In genomic region chr13:78160793-78161192, GRCh38 we compare ENCODE assay signal across 14 cellular contexts.
A peak's percentile ranks its signal among the peaks of the same experiment; 100 is the strongest.
DNase-seq lines count a peak whose midpoint lies in the region; ATAC-seq, FAIRE-seq and TF ChIP-seq lines count a peak whose summit lies in the region.
"Had no signal": no experiment of that assay in that cellular context is flagged by ENCODE, and none has a peak within 500 bp of the region (broad histone marks: within the 10 kb centered on the region; RNA-seq: fewer than 3 reads in every experiment).

No MANE protein-coding gene starts in this region.

- no peak for TF ChIP-seq RAD21 in GM12878 (IDR thresholded peaks at IDR 0.05; ENCODE audit: insufficient read depth, low read depth, low read length)

- no peak for TF ChIP-seq POLR2A in GM12878 (IDR thresholded peaks at IDR 0.05; ENCODE audit: low read depth, low read length)

- intact Hi-C loops in GM12878 (cut with micrococcal nuclease; ENCODE audit: unreplicated experiment): no loop called here

- peak in 1 of 2 experiments; percentile 9; a peak in 1 of 4 replicates for TF ChIP-seq EP300 in GM12878 (IDR thresholded peaks at IDR 0.05; ENCODE audit: borderline replicate concordance in 1 of 2, control insufficient read depth in 1 of 2, low read depth in 2 of 2, low read length in 2 of 2)

- peaks cover 9% of the 10 kb centered on the region for H3F3A ChIP-seq in MM.1S (ENCODE audit: insufficient read depth, low read length)

- H3K4me1 ChIP-seq in MM.1S (ENCODE audit: low read length) (peaks cover 27% of the 10 kb centered on the region), GM12878 (ENCODE audit: control insufficient read depth, insufficient read depth, low read length) (no peaks in the 10 kb centered on the region)

- DNase-seq in AG08396 (ENCODE audit: low spot score): peak; percentile 61
- DNase-seq in MM.1S: peak; percentile 85
- no peak for DNase-seq in GM12878 (ENCODE audit: low read depth, low spot score)
- DNase-seq in SHP77 (lab: John Stamatoyannopoulos, UW): no peak
- DNase-seq in globus pallidus (ENCODE audit: low spot score): no peak
- DNase-seq in NCI-H1105 treated with DMSO at 0.1 percent for 48 hours (lab: John Stamatoyannopoulos, UW): no peak
- DNase-seq: activated CD4-positive, alpha-beta T cell treated with anti-CD3 and anti-CD28 coated beads for 1 hour; NCI-H2029; substantia nigra had no signal

- no peak for FAIRE-seq in GM12878 (lab: Jason Lieb, UNC)
- FAIRE-seq: islet of Langerhans had no signal

- H2AFZ ChIP-seq in MM.1S (ENCODE audit: low read length): no peak overlapping the region
- no peak overlapping the region for H2AFZ ChIP-seq in GM12878 (ENCODE audit: control insufficient read depth, low read depth, low read length)
- H2AFZ ChIP-seq: GM23338 had no signal

- H3K36me3 ChIP-seq in MM.1S (replicated peaks; ENCODE audit: insufficient read depth, low read length) (no peaks in the 10 kb centered on the region), GM12878 (ENCODE audit: control insufficient read depth in 2 of 2, insufficient read depth in 2 of 2, low read length in 1 of 2) (no peaks in the 10 kb centered on the region)

- H4K20me1 ChIP-seq in MM.1S (ENCODE audit: insufficient read depth, low read length) (no peaks in the 10 kb centered on the region), GM12878 (ENCODE audit: control insufficient read depth, insufficient read depth) (no peaks in the 10 kb centered on the region)

- H3K9ac ChIP-seq in MM.1S (ENCODE audit: low read length) (peak overlapping the region; percentile 6; the same call in 1 of the 2 replicates), GM12878 (ENCODE audit: control insufficient read depth, insufficient read depth, low read length) (no peak overlapping the region)

- in situ Hi-C loops in GM12878 (cut with MboI): no loop called here

- no TSS peak for BruUV-seq in GM12878 (replicated peaks; lab: Mats Ljungman, UMichigan)

- 23% methylated on average over 2 of the region's 2 CpGs for WGBS in GM12878 (ENCODE audit: insufficient coverage, insufficient replicate concordance, low lambda C conversion rate, missing lambda C conversion rate)

- H3K9me3 ChIP-seq in MM.1S (replicated peaks; ENCODE audit: insufficient read depth, low read length): no peaks in the 10 kb centered on the region
- no peaks in the 10 kb centered on the region; the same call in 2 of the 3 replicates for H3K9me3 ChIP-seq in GM12878 (replicated peaks; ENCODE audit: control insufficient read depth, insufficient read depth, low read length)

- CTCF ChIA-PET in GM12878 (lab: Yijun Ruan, JAX): no interaction called here

- H3K27ac ChIP-seq in MM.1S (ENCODE audit: low read length) (peak overlapping the region; percentile 65; the same call in 1 of the 2 replicates), GM12878 (ENCODE audit: control insufficient read depth, insufficient read depth) (no peak overlapping the region)

- H3K4me3 ChIP-seq in MM.1S (ENCODE audit: low read length): peak overlapping the region; percentile 1; the same call in 1 of the 2 replicates
- no peak overlapping the region for H3K4me3 ChIP-seq in GM12878
- H3K4me3 ChIP-seq: GM23338 had no signal

- ATAC-seq in GM19372 (IDR thresholded peaks at IDR 0.05; ENCODE audit: low read depth, unreplicated experiment) (peak; percentile 79), GM12878 (peak; percentile 19; the same call in 1 of the 3 replicates), HG03045 (IDR thresholded peaks at IDR 0.05; ENCODE audit: unreplicated experiment) (no peak)
- ATAC-seq: GM23338, sciatic nerve had no signal

- H3K27me3 ChIP-seq in MM.1S (replicated peaks; ENCODE audit: insufficient read depth, low read length): no peaks in the 10 kb centered on the region
- H3K27me3 ChIP-seq in GM12878 (replicated peaks in 1 of 2; ENCODE audit: control insufficient read depth in 2 of 2, insufficient read depth in 2 of 2, low read length in 1 of 2): no peaks in the 10 kb centered on the region

- SMC1A ChIA-PET in GM12878 (lab: Charles Lee; ENCODE audit: uncharacterized antibody, unreplicated experiment): interaction anchor here (1.0 to 1.2 kb wide), 2 partner anchors 13 to 42 kb away, joined by 3 read pairs; no protein-coding TSS in a partner anchor

- TF ChIP-seq CTCF in MM.1S (IDR thresholded peaks at IDR 0.05; ENCODE audit: low read length) (no peak), GM12878 (IDR thresholded peaks at IDR 0.05 in 2 of 3, conservative IDR thresholded peaks at IDR 0.05 in 1 of 3; ENCODE audit: control insufficient read depth in 2 of 3, extremely low read depth in 1 of 3, insufficient read depth in 1 of 3, low read depth in 3 of 3, low read length in 3 of 3) (no peak)

- no peaks in the 10 kb centered on the region for H3K9me2 ChIP-seq in MM.1S (replicated peaks; ENCODE audit: insufficient read depth, low read length)

- POLR2A ChIA-PET in GM12878 (lab: Charles Lee): no interaction called here

- no peaks in the 10 kb centered on the region for H3K79me2 ChIP-seq in MM.1S (ENCODE audit: low read length)
- no peaks in the 10 kb centered on the region for H3K79me2 ChIP-seq in GM12878 (ENCODE audit: control insufficient read depth, insufficient read depth, low read length)

- RAD21 ChIA-PET in GM12878 (lab: Charles Lee; ENCODE audit: unreplicated experiment): interaction anchor here (1.6 kb wide), 1 partner anchor 41 kb away, joined by 3 read pairs; no protein-coding TSS in a partner anchor

- H3K4me2 ChIP-seq in MM.1S (ENCODE audit: low read depth, low read length) (peak overlapping the region; percentile 45), GM12878 (ENCODE audit: control insufficient read depth, insufficient read depth) (no peak overlapping the region)
- H3K4me2 ChIP-seq: GM23338 had no signal

TF ChIP-seq in GM12878, 131 proteins besides CTCF, POLR2A, EP300 and RAD21:
- TF ChIP-seq ZNF217 (IDR thresholded peaks at IDR 0.05): peak; percentile 57; the same call in 1 of the 2 replicates
- TF ChIP-seq SUZ12 (IDR thresholded peaks at IDR 0.05; ENCODE audit: unreplicated experiment): no peak
- TF ChIP-seq MEF2B (IDR thresholded peaks at IDR 0.05; ENCODE audit: partially characterized antibody, poor library complexity, severe bottlenecking): peak; percentile 57
- 0 out of 2 replicates have a peak, but pooled peaks have one; percentile 60 for TF ChIP-seq MEF2A (IDR thresholded peaks at IDR 0.05; ENCODE audit: insufficient read depth, low read depth, low read length)
- peak; percentile 81 to 84 for TF ChIP-seq BHLHE40 (IDR thresholded peaks at IDR 0.05; ENCODE audit: borderline replicate concordance in 1 of 2, low read depth in 2 of 2, low read length in 1 of 2)
- peak; percentile 80 for TF ChIP-seq NR2F1 (conservative IDR thresholded peaks at IDR 0.05)
- peak; percentile 79 for TF ChIP-seq RUNX3 (IDR thresholded peaks at IDR 0.05; ENCODE audit: low read length)
- TF ChIP-seq SREBF2 (IDR thresholded peaks at IDR 0.05; ENCODE audit: low read length): no peak
- TF ChIP-seq HDAC2 (IDR thresholded peaks at IDR 0.05): no peak

Comparison
In these comparisons a context has a peak if more than half of its experiments do, and no peak if none do; other contexts are left out.
1. DNase-seq: peak in AG08396 (single experiment) and MM.1S (single experiment); none in GM12878 (single experiment), SHP77 (0 of 2), globus pallidus (single experiment) and NCI-H1105 treated with DMSO at 0.1 percent for 48 hours (single experiment).